ENCODE assay signal across 1 cellular context in the genomic region with DNA sequence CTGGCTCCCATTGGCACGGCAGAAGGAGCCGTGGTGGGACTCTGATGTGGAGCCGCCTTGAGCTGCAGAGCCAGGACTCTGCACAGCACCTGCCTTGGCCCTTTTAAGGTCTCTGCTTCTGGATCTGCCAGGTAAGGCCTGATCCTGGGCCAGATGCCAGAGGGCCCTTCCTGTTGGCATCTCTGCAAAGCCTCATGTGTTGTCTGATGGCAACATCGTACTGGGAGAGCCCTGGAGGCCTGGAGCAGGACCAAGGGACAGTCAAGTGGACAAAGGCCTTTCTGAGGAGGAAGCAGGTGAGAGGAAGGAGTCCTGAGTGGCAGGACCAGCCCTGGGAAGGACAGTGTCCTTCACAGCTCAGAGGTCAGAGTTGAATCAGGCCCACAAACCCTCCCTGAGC.
TF ChIP-seq lines count a peak whose summit lies in the region.

No MANE protein-coding gene starts in this region.

TF ChIP-seq in Ishikawa, 13 proteins besides CTCF, POLR2A, EP300 and RAD21:
- TF ChIP-seq NFIC (IDR thresholded peaks at IDR 0.05) (0 out of 2 replicates have a peak, but pooled peaks have one; percentile 17), TEAD4 (IDR thresholded peaks at IDR 0.05) (no peak), MAX (IDR thresholded peaks at IDR 0.05) (no peak), ZBTB7A (IDR thresholded peaks at IDR 0.05; ENCODE audit: low read depth) (no peak)
TF ChIP-seq in Ishikawa: peak in this region for 1.
